Comparison of ENCODE assay signal across 27 cellular contexts in the genomic region with DNA sequence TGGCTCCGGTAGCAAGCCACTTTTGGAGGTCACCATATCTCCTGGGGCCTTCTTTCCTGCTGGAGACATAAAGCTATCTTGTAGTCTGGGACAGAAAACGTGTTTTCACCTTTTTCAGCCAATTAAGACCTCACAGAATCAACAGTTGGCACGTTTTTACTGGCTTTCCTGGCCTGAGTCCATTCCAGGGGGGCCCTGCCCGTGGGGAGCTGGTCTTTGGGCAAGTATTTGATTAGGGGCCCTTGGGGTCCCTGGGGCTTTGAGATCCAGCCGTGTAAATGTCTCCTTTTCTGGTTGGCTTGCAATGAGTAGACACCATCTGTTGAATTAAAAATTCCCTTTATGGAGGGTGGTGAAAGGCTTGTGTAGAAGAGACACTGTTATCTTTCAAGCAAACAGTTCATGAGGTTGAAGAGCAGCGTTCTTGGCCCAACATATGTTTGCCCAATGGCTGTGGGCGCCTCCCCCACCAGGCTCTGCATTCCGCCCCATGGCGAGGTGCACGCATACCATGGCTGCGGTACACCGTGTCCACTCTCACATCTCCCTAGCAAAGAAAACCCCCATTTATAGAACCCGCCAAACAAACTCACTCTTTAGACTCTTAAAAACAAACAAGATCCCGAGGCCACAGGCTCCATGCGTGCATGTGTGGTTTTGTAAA.
"Had no signal": no experiment of that assay in that cellular context is flagged by ENCODE, and none has a peak within 500 bp of the region (broad histone marks: within the 10 kb centered on the region; RNA-seq: fewer than 3 reads in every experiment).

No MANE protein-coding gene starts in this region.

- H3K9me3 ChIP-seq: mucosa of descending colon, neutrophil, stomach, thyroid gland, vagina had no signal

- H3K4me1 Mint-ChIP-seq: immature natural killer cell; naive B cell; neural crest cell; stimulated activated effector memory CD8-positive, alpha-beta T cell treated with anti-CD3 and anti-CD28 coated beads, Interleukin-12 subunit alpha, Interleukin-12 subunit beta, amount 100 ng/mL, for 72 hours had no signal

- H3K36me3 ChIP-seq: neutrophil, stomach, thyroid gland, vagina had no signal

- H3K36me3 Mint-ChIP-seq: immature natural killer cell; mesothelial cell of epicardium; naive B cell; natural killer cell treated with Interleukin-12 subunit alpha and Interleukin-12 subunit beta and Interleukin-15 and Interleukin-18, amount 100 ng/mL, for 72 hours; stimulated activated effector memory CD8-positive, alpha-beta T cell treated with anti-CD3 and anti-CD28 coated beads, Interleukin-12 subunit alpha, Interleukin-12 subunit beta, amount 100 ng/mL, for 72 hours had no signal

- H3K9me3 Mint-ChIP-seq: mesothelial cell of epicardium; naive B cell; natural killer cell treated with Interleukin-12 subunit alpha and Interleukin-12 subunit beta and Interleukin-15 and Interleukin-18, amount 100 ng/mL, for 72 hours; neural crest cell; stimulated activated effector memory CD8-positive, alpha-beta T cell treated with anti-CD3 and anti-CD28 coated beads, Interleukin-12 subunit alpha, Interleukin-12 subunit beta, amount 100 ng/mL, for 72 hours had no signal

- DNase-seq: dorsolateral prefrontal cortex; effector CD4-positive, alpha-beta T cell; foreskin fibroblast; glutamatergic neuron; hypothalamus; immature natural killer cell; mesenchymal stem cell; mucosa of descending colon; naive B cell; stimulated activated CD4-positive, alpha-beta T cell treated with anti-CD3 and anti-CD28 coated beads, Interleukin-2, amount 100 ng/mL, for 24 hours; stimulated activated CD4-positive, alpha-beta T cell treated with anti-CD3 and anti-CD28 coated beads, Interleukin-4, amount 100 ng/mL, for 24 hours; stimulated activated naive CD4-positive, alpha-beta T cell treated with Interleukin-2 at 50 U/mL for 16 hours; stomach; thyroid gland; trophoblast cell had no signal

- H3K27me3 Mint-ChIP-seq: naive B cell had no signal

- H3K4me3 ChIP-seq: dorsolateral prefrontal cortex, mucosa of descending colon, smooth muscle cell, stomach, thyroid gland, vagina had no signal

- H3K4me1 ChIP-seq: parathyroid adenoma, stomach, thyroid gland, vagina had no signal

- H3K27ac ChIP-seq: epithelial cell of prostate, neutrophil, parathyroid adenoma, stomach, thyroid gland, vagina had no signal

- H3K27ac Mint-ChIP-seq: immature natural killer cell; mesothelial cell of epicardium; naive B cell; natural killer cell treated with Interleukin-12 subunit alpha and Interleukin-12 subunit beta and Interleukin-15 and Interleukin-18, amount 100 ng/mL, for 72 hours; progenitor cell of endocrine pancreas; stimulated activated effector memory CD8-positive, alpha-beta T cell treated with anti-CD3 and anti-CD28 coated beads, Interleukin-12 subunit alpha, Interleukin-12 subunit beta, amount 100 ng/mL, for 72 hours had no signal

- H3K4me3 Mint-ChIP-seq: immature natural killer cell; mesothelial cell of epicardium; naive B cell; natural killer cell treated with Interleukin-12 subunit alpha and Interleukin-12 subunit beta and Interleukin-15 and Interleukin-18, amount 100 ng/mL, for 72 hours; neural crest cell; stimulated activated effector memory CD8-positive, alpha-beta T cell treated with anti-CD3 and anti-CD28 coated beads, Interleukin-12 subunit alpha, Interleukin-12 subunit beta, amount 100 ng/mL, for 72 hours had no signal

- H3K27me3 ChIP-seq: neutrophil, stomach, thyroid gland, vagina had no signal

- ATAC-seq: esophagus mucosa; mucosa of descending colon; natural killer cell treated with Interleukin-12 subunit alpha and Interleukin-12 subunit beta and Interleukin-15 and Interleukin-18, amount 100 ng/mL, for 72 hours; sciatic nerve; stimulated activated effector memory CD8-positive, alpha-beta T cell treated with anti-CD3 and anti-CD28 coated beads, Interleukin-12 subunit alpha, Interleukin-12 subunit beta, amount 100 ng/mL, for 72 hours had no signal
